9 cellular contexts compared by ENCODE assay signal in genomic region chr20:21243811-21244210, GRCh38.
"Had no signal": no experiment of that assay in that cellular context is flagged by ENCODE, and none has a peak within 500 bp of the region (broad histone marks: within the 10 kb centered on the region; RNA-seq: fewer than 3 reads in every experiment).

No MANE protein-coding gene starts in this region.

- DNase-seq: GM23248, GOT3, H7, H9, HCEC 1CT, HFFc6 had no signal

- ATAC-seq: GM23338, HCT116 had no signal

- H3K36me3 ChIP-seq: HAP-1 had no signal

- H3K4me1 ChIP-seq: HAP-1 had no signal

- H3K27ac ChIP-seq: GM23248 had no signal

- H3K9me3 ChIP-seq: HAP-1 had no signal

- H3K9me3 Mint-ChIP-seq: HFFc6 had no signal

- H3K4me3 ChIP-seq: GM23248, GM23338, HAP-1 had no signal

- H3K9ac ChIP-seq: GM23248 had no signal

- H3K4me3 Mint-ChIP-seq: GM23338, H9, HFFc6 had no signal

- H3K4me2 ChIP-seq: GM23338 had no signal

- H3K27ac Mint-ChIP-seq: GM23338, HFFc6 had no signal
